In the genomic region with DNA sequence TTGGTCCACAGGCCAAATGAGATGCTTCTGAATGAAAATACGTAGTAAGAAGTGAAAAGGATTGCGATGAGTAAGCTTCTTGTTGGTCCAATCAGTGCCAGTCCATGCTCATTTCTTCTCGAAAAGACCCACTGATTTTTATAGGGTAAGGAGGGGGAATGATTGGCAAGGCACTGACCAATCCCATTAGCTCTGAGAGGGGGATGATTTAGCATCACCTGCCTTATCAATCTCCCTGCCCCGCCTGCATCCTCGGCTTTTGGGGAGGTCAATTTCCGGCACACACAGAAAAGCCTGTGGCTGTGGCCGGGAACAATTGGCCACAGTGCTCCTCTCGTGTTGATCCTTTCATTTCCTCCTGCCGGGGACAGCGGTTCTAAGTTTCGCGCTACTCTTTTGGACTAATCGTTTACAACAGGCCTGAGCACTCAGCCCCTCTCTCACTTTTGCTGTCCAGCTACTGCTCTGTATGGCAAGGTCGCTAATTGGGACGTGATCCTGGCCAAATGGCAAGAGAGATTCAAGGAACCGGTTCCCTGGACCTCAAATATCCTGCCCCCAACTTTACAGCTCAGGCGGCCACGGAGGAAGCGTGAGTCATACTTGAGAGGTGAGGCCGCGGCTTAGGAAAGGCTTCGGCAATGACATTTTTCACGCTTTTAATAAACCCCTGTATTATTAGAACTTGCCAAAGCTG, we compare ENCODE assay signal across 1 cellular context.
TF ChIP-seq lines count a peak whose summit lies in the region.

No MANE protein-coding gene starts in this region.

TF ChIP-seq in HCT116, 20 proteins besides CTCF, POLR2A, EP300 and RAD21 (continued from another document):
- no peak for TF ChIP-seq YY1 (IDR thresholded peaks at IDR 0.05; ENCODE audit: extremely low read depth, insufficient replicate concordance, low read depth, low read length)
- TF ChIP-seq FOSL1 (IDR thresholded peaks at IDR 0.05; ENCODE audit: low read depth), result peak; percentile 91
